Comparison of ENCODE assay signal across 9 cellular contexts in genomic region chr13:33353210-33353609, GRCh38.
A peak's percentile ranks its signal among the peaks of the same experiment; 100 is the strongest.
DNase-seq lines count a peak whose midpoint lies in the region; ATAC-seq and TF ChIP-seq lines count a peak whose summit lies in the region.
"Had no signal": no experiment of that assay in that cellular context is flagged by ENCODE, and none has a peak within 500 bp of the region (broad histone marks: within the 10 kb centered on the region; RNA-seq: fewer than 3 reads in every experiment).

No MANE protein-coding gene starts in this region.

- WGBS in stomach, 5 donors = 36 to 63% (median 49%) methylated on average over 4 of the region's 4 CpGs

- CTCF ChIA-PET in activated CD8-positive, alpha-beta memory T cell treated with anti-CD3 and anti-CD28 coated beads, Interleukin-2, amount 10 ng/mL, durations not matched to agents 7 days and 5 days (lab: Charles Lee) = no interaction called here

- peaks cover 2% of the 10 kb centered on the region for H3K36me3 Mint-ChIP-seq in activated CD8-positive, alpha-beta memory T cell treated with anti-CD3 and anti-CD28 coated beads, Interleukin-2, amount 10 ng/mL, durations not matched to agents 7 days and 5 days

- H3K9me3 Mint-ChIP-seq in activated CD8-positive, alpha-beta memory T cell treated with anti-CD3 and anti-CD28 coated beads, Interleukin-2, amount 10 ng/mL, durations not matched to agents 7 days and 5 days (ENCODE audit: low read depth) = no peaks in the 10 kb centered on the region

- no peak for TF ChIP-seq EP300 in stomach (IDR thresholded peaks at IDR 0.05)

- peaks cover 52% of the 10 kb centered on the region for H3K27me3 Mint-ChIP-seq in activated CD8-positive, alpha-beta memory T cell treated with anti-CD3 and anti-CD28 coated beads, Interleukin-2, amount 10 ng/mL, durations not matched to agents 7 days and 5 days

- no peaks in the 10 kb centered on the region for H3K27me3 ChIP-seq in stomach
- H3K27me3 ChIP-seq: MG63 had no signal

- H3K4me1 ChIP-seq in stomach = peaks cover 10 to 43% (median 25%) of the 10 kb centered on the region in 4 donors

- H3K4me1 Mint-ChIP-seq in activated CD8-positive, alpha-beta memory T cell treated with anti-CD3 and anti-CD28 coated beads, Interleukin-2, amount 10 ng/mL, durations not matched to agents 7 days and 5 days = peaks cover 2% of the 10 kb centered on the region

- no peak for TF ChIP-seq POLR2A in stomach (IDR thresholded peaks at IDR 0.05)

- peak; percentile 62 for DNase-seq in globus pallidus (ENCODE audit: low spot score)
- DNase-seq in stomach = no peak
- DNase-seq in HuH-7.5 (ENCODE audit: low spot score) = no peak
- no peak for DNase-seq in activated CD8-positive, alpha-beta memory T cell treated with anti-CD3 and anti-CD28 coated beads, Interleukin-2, amount 10 ng/mL, durations not matched to agents 7 days and 5 days
- DNase-seq in NCI-H1417 (lab: John Stamatoyannopoulos, UW) = no peak
- DNase-seq in DMS153 (lab: John Stamatoyannopoulos, UW) = no peak
- DNase-seq: MG63 had no signal

- H3K27ac ChIP-seq in stomach = peak overlapping the region in 3 of 5 donors; percentile 44 to 93 (median 61)

- no peaks in the 10 kb centered on the region for H3K9me3 ChIP-seq in stomach
- H3K9me3 ChIP-seq: MG63 had no signal

- H3K4me3 ChIP-seq in stomach = no peak overlapping the region
- H3K4me3 ChIP-seq: MG63 had no signal

- ATAC-seq in GM19463 (IDR thresholded peaks at IDR 0.05; ENCODE audit: unreplicated experiment) (peak; percentile 71), HG03565 (IDR thresholded peaks at IDR 0.05; ENCODE audit: unreplicated experiment) (peak; percentile 81)
- no peak for ATAC-seq in activated CD8-positive, alpha-beta memory T cell treated with anti-CD3 and anti-CD28 coated beads, Interleukin-2, amount 10 ng/mL, durations not matched to agents 7 days and 5 days

- TF ChIP-seq CTCF in stomach (IDR thresholded peaks at IDR 0.05) = no peak

- intact Hi-C loops in stomach (cut with DNase I; ENCODE audit: low total_unique reads) = no loop called here

- H3K27ac Mint-ChIP-seq in activated CD8-positive, alpha-beta memory T cell treated with anti-CD3 and anti-CD28 coated beads, Interleukin-2, amount 10 ng/mL, durations not matched to agents 7 days and 5 days = no peak overlapping the region

- no peak overlapping the region for H3K4me3 Mint-ChIP-seq in activated CD8-positive, alpha-beta memory T cell treated with anti-CD3 and anti-CD28 coated beads, Interleukin-2, amount 10 ng/mL, durations not matched to agents 7 days and 5 days

- H3K36me3 ChIP-seq in stomach = no peaks in the 10 kb centered on the region
- H3K36me3 ChIP-seq: MG63 had no signal
